In genomic region chr10:71864861-71865473, GRCh38 we compare ENCODE assay signal across 14 cellular contexts. TPM values are rescaled to one million over a fixed set of nuclear protein-coding genes. Genes with fewer than 3 reads are reported as not detected.
DNase-seq lines count a peak whose midpoint lies in the region; ATAC-seq and TF ChIP-seq lines count a peak whose summit lies in the region.
"Had no signal": no experiment of that assay in that cellular context is flagged by ENCODE, and none has a peak within 500 bp of the region (broad histone marks: within the 10 kb centered on the region; RNA-seq: fewer than 3 reads in every experiment).

No MANE protein-coding gene starts in this region.

- peak overlapping the region; percentile 36; the same call in 1 of the 2 replicates for H2AK5ac ChIP-seq in IMR-90 (ENCODE audit: low read depth, low read length)
- no peak overlapping the region for H2AK5ac ChIP-seq in neuronal stem cell (ENCODE audit: low read depth, low read length)

- no peak for TF ChIP-seq CTCF in IMR-90 (conservative IDR thresholded peaks at IDR 0.05; ENCODE audit: low read depth, low read length)

- H3K4me3 ChIP-seq in BLaER1 (no peak overlapping the region), IMR-90 (ENCODE audit: insufficient read depth, low read depth, low read length) (no peak overlapping the region), adipocyte (ENCODE audit: low read length) (no peak overlapping the region), neuronal stem cell (ENCODE audit: low read length in 2 of 2) (no peak overlapping the region)

- no peak overlapping the region for H3K23ac ChIP-seq in IMR-90 (ENCODE audit: low read depth, low read length)
- H3K23ac ChIP-seq in neuronal stem cell (ENCODE audit: low read depth, low read length, poor library complexity), result no peak overlapping the region

- peaks cover 45% of the 10 kb centered on the region for H3K4me1 ChIP-seq in BLaER1
- peaks cover 19% of the 10 kb centered on the region for H3K4me1 ChIP-seq in IMR-90 (ENCODE audit: control insufficient read depth, insufficient read depth, low read length)
- peaks cover 22% of the 10 kb centered on the region for H3K4me1 ChIP-seq in adipocyte (ENCODE audit: control insufficient read depth, insufficient read depth, low read length)
- H3K4me1 ChIP-seq in neuronal stem cell (ENCODE audit: control insufficient read depth in 2 of 2, insufficient read depth in 1 of 2, low read depth in 1 of 2, low read length in 2 of 2), result peaks cover 10 to 14% of the 10 kb centered on the region in 2 donors

- no peak overlapping the region for H2AK9ac ChIP-seq in IMR-90 (replicated peaks; ENCODE audit: low read depth, low read length, poor library complexity)

- H2BK5ac ChIP-seq in IMR-90 (ENCODE audit: low read depth, low read length, poor library complexity, severe bottlenecking) (no peak overlapping the region), neuronal stem cell (ENCODE audit: low read length) (no peak overlapping the region)

- no peak overlapping the region for H4K5ac ChIP-seq in IMR-90 (ENCODE audit: low read depth, low read length)

- POLR2A ChIA-PET in IMR-90 (lab: Charles Lee; ENCODE audit: unreplicated experiment), result no interaction called here

- no peak overlapping the region for H4K8ac ChIP-seq in IMR-90 (ENCODE audit: low read depth in 2 of 2, low read length in 2 of 2)
- no peak overlapping the region for H4K8ac ChIP-seq in neuronal stem cell (ENCODE audit: low read depth, low read length)

- H3K36me3 ChIP-seq in BLaER1, result no peaks in the 10 kb centered on the region
- H3K36me3 ChIP-seq in IMR-90 (ENCODE audit: control insufficient read depth, insufficient read depth, low read length), result no peaks in the 10 kb centered on the region
- no peaks in the 10 kb centered on the region for H3K36me3 ChIP-seq in adipocyte (ENCODE audit: control insufficient read depth, insufficient read depth, low read length, severe bottlenecking)
- no peaks in the 10 kb centered on the region for H3K36me3 ChIP-seq in neuronal stem cell (replicated peaks in 1 of 2; ENCODE audit: control insufficient read depth in 2 of 2, insufficient read depth in 2 of 2, low read length in 2 of 2)

- CTCF ChIA-PET in IMR-90 (lab: Yijun Ruan, JAX), result interaction anchor here (0.6 kb wide), 1 partner anchor 1681 kb away, joined by 4 read pairs; no protein-coding TSS in a partner anchor

- no peak for ATAC-seq in IMR-90 (ENCODE audit: low read depth)
- ATAC-seq: activated T-helper 17 cell treated with anti-CD3 and anti-CD28 coated beads, Interleukin-2, amount 50 U/mL, for 72 hours; left colon had no signal

- peaks cover 16% of the 10 kb centered on the region for H3K9me1 ChIP-seq in IMR-90 (ENCODE audit: insufficient read depth, low read length)

- WGBS in IMR-90 (ENCODE audit: extremely low coverage in 2 of 2, insufficient read length in 1 of 2), 2 experiments, result no CpG with 5 or more reads among the region's 6 CpGs
- WGBS in neuronal stem cell (ENCODE audit: extremely low coverage in 2 of 2, insufficient read length in 2 of 2, insufficient replicate concordance in 1 of 2), 2 donors, result no CpG with 5 or more reads among the region's 6 CpGs

- no peak overlapping the region for H3K9ac ChIP-seq in BLaER1
- H3K9ac ChIP-seq in IMR-90 (ENCODE audit: low read depth, low read length), result no peak overlapping the region
- no peak overlapping the region for H3K9ac ChIP-seq in adipocyte (ENCODE audit: low read length)
- H3K9ac ChIP-seq in neuronal stem cell (ENCODE audit: low read depth, low read length, poor library complexity), result no peak overlapping the region

- H3K79me1 ChIP-seq in IMR-90 (ENCODE audit: low read depth in 1 of 2, low read length in 2 of 2) (no peaks in the 10 kb centered on the region), neuronal stem cell (ENCODE audit: low read depth, low read length) (no peaks in the 10 kb centered on the region)

- in situ Hi-C loops in IMR-90 (cut with MboI; ENCODE audit: low sequenced_read_pairs), result no loop called here

- no peaks in the 10 kb centered on the region for H3K27me3 ChIP-seq in BLaER1
- H3K27me3 ChIP-seq in IMR-90 (ENCODE audit: control insufficient read depth, insufficient read depth, low read length), result peaks cover 7% of the 10 kb centered on the region
- no peaks in the 10 kb centered on the region for H3K27me3 ChIP-seq in adipocyte (replicated peaks; ENCODE audit: control insufficient read depth, insufficient read depth, low read length)
- no peaks in the 10 kb centered on the region for H3K27me3 ChIP-seq in neuronal stem cell (ENCODE audit: control insufficient read depth in 3 of 3, insufficient read depth in 3 of 3, low read depth in 1 of 3, low read length in 3 of 3)

- no peak overlapping the region for H3K56ac ChIP-seq in IMR-90 (ENCODE audit: extremely low read depth, insufficient read depth, low read length)

- H3K27ac ChIP-seq in BLaER1, result no peak overlapping the region
- no peak overlapping the region for H3K27ac ChIP-seq in IMR-90 (ENCODE audit: insufficient read depth, low read length)
- H3K27ac ChIP-seq in neuronal stem cell (replicated peaks; ENCODE audit: low read length), result no peak overlapping the region

- H3K4me2 ChIP-seq in BLaER1, result peak overlapping the region; percentile 59
- no peak overlapping the region for H3K4me2 ChIP-seq in IMR-90 (ENCODE audit: low read depth, low read length)
- no peak overlapping the region for H3K4me2 ChIP-seq in neuronal stem cell (ENCODE audit: insufficient read depth, low read length, poor library complexity, severe bottlenecking)

- BruUV-seq in IMR-90 (replicated peaks; lab: Mats Ljungman, UMichigan), result no TSS peak

- H3K9me3 ChIP-seq in BLaER1, result no peaks in the 10 kb centered on the region
- H3K9me3 ChIP-seq in IMR-90 (ENCODE audit: control insufficient read depth, insufficient read depth, low read length), result no peaks in the 10 kb centered on the region
- no peaks in the 10 kb centered on the region for H3K9me3 ChIP-seq in adipocyte (ENCODE audit: control insufficient read depth, low read length)
- H3K9me3 ChIP-seq in neuronal stem cell (replicated peaks in 1 of 2; ENCODE audit: control insufficient read depth in 2 of 2, insufficient read depth in 1 of 2, low read depth in 1 of 2, low read length in 2 of 2), result no peaks in the 10 kb centered on the region

- H3K14ac ChIP-seq in IMR-90 (replicated peaks; ENCODE audit: low read depth, low read length) (no peak overlapping the region), neuronal stem cell (ENCODE audit: low read length) (no peak overlapping the region)

- H2BK120ac ChIP-seq in IMR-90 (ENCODE audit: low read depth, low read length) (peak overlapping the region; percentile 2; the same call in 1 of the 2 replicates), neuronal stem cell (ENCODE audit: low read depth, low read length) (no peak overlapping the region)

- H3K18ac ChIP-seq in IMR-90 (ENCODE audit: low read depth, low read length), result no peak overlapping the region
- no peak overlapping the region for H3K18ac ChIP-seq in neuronal stem cell (ENCODE audit: low read length)

- 0 out of 2 replicates have a peak overlapping the region, but pooled peaks have one; percentile 64 for H2BK20ac ChIP-seq in IMR-90 (ENCODE audit: low read depth, low read length)

- H2AFZ ChIP-seq in IMR-90 (replicated peaks; ENCODE audit: low read length, poor library complexity) (peak overlapping the region; percentile 40), neuronal stem cell (ENCODE audit: low read length) (no peak overlapping the region)

- H4K91ac ChIP-seq in IMR-90 (ENCODE audit: insufficient read depth, low read depth, low read length) (no peak overlapping the region; the same call in 1 of the 2 replicates), neuronal stem cell (ENCODE audit: low read depth, low read length, poor library complexity) (no peak overlapping the region)

- intact Hi-C loops in IMR-90 (cut with micrococcal nuclease), result no loop called here

- TF ChIP-seq POLR2A in IMR-90 (IDR thresholded peaks at IDR 0.05; ENCODE audit: low read depth, low read length), result no peak

- dilution Hi-C loops in IMR-90 (cut with HindIII; ENCODE audit: low sequenced_read_pairs, unreplicated experiment), result no loop called here

- H2BK15ac ChIP-seq in IMR-90 (ENCODE audit: low read depth, low read length), result no peak overlapping the region
- no peak overlapping the region for H2BK15ac ChIP-seq in neuronal stem cell (ENCODE audit: low read length)

- peak; percentile 83 for DNase-seq in IMR-90
- DNase-seq in adipocyte (ENCODE audit: low read depth), result peak; percentile 44
- DNase-seq in kidney glomerular epithelial cell (lab: John Stamatoyannopoulos, UW), result peak; percentile 40
- no peak for DNase-seq in neuronal stem cell (ENCODE audit: low spot score)
- no peak for DNase-seq in NCI-H128 (lab: John Stamatoyannopoulos, UW; ENCODE audit: unreplicated experiment)
- no peak for DNase-seq in NCI-H526 treated with DMSO at 0.1 percent for 48 hours (lab: John Stamatoyannopoulos, UW)
- no peak for DNase-seq in activated naive CD4-positive, alpha-beta T cell treated with Interleukin-2 at 50 U/mL for 16 hours
- DNase-seq: activated B cell treated with CpG ODN at 0.5 μM for 24 hours, KBM-7, left colon, NCI-H2171 treated with DMSO at 0.1 percent for 48 hours, SHP77 had no signal

- no peak for TF ChIP-seq RAD21 in IMR-90 (IDR thresholded peaks at IDR 0.05; ENCODE audit: low read length)

- H4K20me1 ChIP-seq in BLaER1, result no peaks in the 10 kb centered on the region
- H4K20me1 ChIP-seq in IMR-90 (ENCODE audit: insufficient read depth, low read length), result peaks cover 9% of the 10 kb centered on the region

- no peak overlapping the region for H2BK12ac ChIP-seq in neuronal stem cell (ENCODE audit: low read length)

- H3K4ac ChIP-seq in IMR-90 (ENCODE audit: low read depth, low read length) (no peak overlapping the region), neuronal stem cell (ENCODE audit: low read length) (no peak overlapping the region)

TF ChIP-seq in IMR-90, 13 proteins besides CTCF, POLR2A, EP300 and RAD21:
- no peak for TF ChIP-seq ELK1 (IDR thresholded peaks at IDR 0.05; ENCODE audit: borderline replicate concordance, low read depth, low read length)
- no peak for TF ChIP-seq BHLHE40 (IDR thresholded peaks at IDR 0.05; ENCODE audit: low read depth, low read length)
- peak; percentile 68 for TF ChIP-seq FOS (IDR thresholded peaks at IDR 0.05; ENCODE audit: low read depth, low read length)
TF ChIP-seq in IMR-90: peak in this region for 1.

RNA-seq across cellular contexts. Expression of gene PSAP, which starts 13.9 kb away (rescaled TPM):
- total RNA-seq in IMR-90 (2012; rRNA removed), result 216 and 221 TPM in 2 replicates
- 876 TPM in 2 replicates for polyA plus RNA-seq in IMR-90 (2012; rRNA removed)
- polyA plus RNA-seq in IMR-90 (2012; cell fraction: cytosol; rRNA removed), result 905 and 937 TPM in 2 replicates
- 546 and 844 TPM in 2 replicates for polyA plus RNA-seq in IMR-90 (2012; cell fraction: nucleus; rRNA removed; ENCODE audit: low replicate concordance)
- 264 TPM for polyA plus RNA-seq in neuronal stem cell (2013, experiment 1 of 2)
- polyA plus RNA-seq in neuronal stem cell (2013, experiment 2 of 2), result 263 TPM

Comparison
In these comparisons a context has a peak if more than half of its experiments do, and no peak if none do; other contexts are left out.
1. DNase-seq: peak in IMR-90 (single experiment), adipocyte (single experiment) and kidney glomerular epithelial cell (single experiment); none in neuronal stem cell (single experiment), NCI-H128 (single experiment), NCI-H526 treated with DMSO at 0.1 percent for 48 hours (single experiment) and activated naive CD4-positive, alpha-beta T cell treated with Interleukin-2 at 50 U/mL for 16 hours (single experiment).